In the genomic region with DNA sequence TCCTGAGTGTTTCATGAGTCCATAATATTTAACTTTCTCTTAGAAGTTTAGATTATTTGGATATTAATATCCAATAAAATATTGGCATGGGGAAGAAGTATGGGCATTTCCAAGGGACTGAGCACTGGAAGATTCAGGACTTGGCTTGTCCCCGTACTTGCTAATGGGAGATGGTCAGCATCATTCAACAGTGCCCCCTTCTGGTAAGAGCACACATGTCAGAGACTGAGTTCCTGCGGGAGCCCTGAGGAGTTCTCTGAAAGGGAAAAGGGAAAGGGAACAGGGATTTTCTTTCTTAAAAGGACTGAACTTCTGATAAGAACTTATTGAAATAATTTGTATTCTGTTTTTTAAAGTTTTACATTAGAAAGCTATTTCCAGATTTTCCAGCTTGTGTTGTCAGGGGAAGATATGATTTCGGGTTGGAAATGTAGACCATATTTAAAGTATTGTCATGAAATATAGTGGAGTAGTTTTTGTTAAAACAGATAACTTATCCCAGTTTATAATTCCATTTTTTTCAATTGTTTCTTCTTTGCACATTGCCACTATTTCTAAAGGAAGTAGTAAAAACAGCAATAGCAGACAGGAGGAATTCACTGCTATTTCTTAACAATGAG, we compare ENCODE assay signal across 8 cellular contexts. TPM values are rescaled to one million over a fixed set of nuclear protein-coding genes. Genes with fewer than 3 reads are reported as not detected.
DNase-seq lines count a peak whose midpoint lies in the region; ATAC-seq, FAIRE-seq and TF ChIP-seq lines count a peak whose summit lies in the region.

No MANE protein-coding gene starts in this region.

- no peak for ATAC-seq in HG03280 (IDR thresholded peaks at IDR 0.05; ENCODE audit: unreplicated experiment)

- H3K4me3 ChIP-seq in kidney (ENCODE audit: low read length in 2 of 2): no peak overlapping the region

- intact Hi-C loops in kidney (cut with DNase I): no loop called here

- no peaks in the 10 kb centered on the region for H3K4me1 ChIP-seq in kidney (ENCODE audit: control insufficient read depth in 1 of 2, insufficient read depth in 1 of 2, low read depth in 1 of 2, low read length in 2 of 2)

- no peak overlapping the region for H3K9ac ChIP-seq in kidney (ENCODE audit: low read length in 2 of 2)

- DNase-seq in stimulated activated CD4-positive, alpha-beta T cell treated with anti-CD3 and anti-CD28 coated beads, Interleukin-12 subunit alpha, Interleukin-12 subunit beta, amount 100 ng/mL, for 24 hours (ENCODE audit: low read depth in 2 of 2): peak; percentile 2 to 20
- no peak for DNase-seq in stimulated activated CD4-positive, alpha-beta T cell treated with anti-CD3 and anti-CD28 coated beads, Interleukin-4, amount 100 ng/mL, for 1 hour
- DNase-seq in NCI-H128 (lab: John Stamatoyannopoulos, UW; ENCODE audit: unreplicated experiment) (peak; percentile 63), SW480 (ENCODE audit: low spot score) (peak; percentile 88), caudate nucleus (lab: John Stamatoyannopoulos, UW) (peak in 34 of 61 donors; percentile 0 to 61 (median 8)), kidney (no peak)
- DNase-seq in stimulated activated CD4-positive, alpha-beta T cell treated with anti-CD3 and anti-CD28 coated beads, Interleukin-2, amount 100 ng/mL, for 48 hours: peak; percentile 32 to 44

- TF ChIP-seq CTCF in kidney (IDR thresholded peaks at IDR 0.05; ENCODE audit: borderline replicate concordance, extremely low read depth, insufficient read depth): peak; percentile 74

- peak; percentile 73 for FAIRE-seq in kidney (lab: Jason Lieb, UNC)

- H3K27ac ChIP-seq in caudate nucleus (ENCODE audit: low read depth, low read length): no peak overlapping the region
- no peak overlapping the region for H3K27ac ChIP-seq in kidney (ENCODE audit: low read depth in 2 of 2, low read length in 2 of 2)

- H3K36me3 ChIP-seq in kidney (ENCODE audit: control insufficient read depth in 1 of 2, insufficient read depth in 2 of 2, low read length in 2 of 2): no peaks in the 10 kb centered on the region

- H3K9me3 ChIP-seq in kidney (ENCODE audit: control insufficient read depth in 1 of 2, low read length in 2 of 2): no peaks in the 10 kb centered on the region

RNA-seq across cellular contexts. Expression of a gene that starts 59.8 kb away (rescaled TPM):
- not detected for total RNA-seq in kidney
- polyA plus RNA-seq in kidney (ENCODE audit: insufficient read depth, low read depth, low replicate concordance): not detected

Comparison
In these comparisons a context has a peak if more than half of its experiments do, and no peak if none do; other contexts are left out.
1. DNase-seq: peak in stimulated activated CD4-positive, alpha-beta T cell treated with anti-CD3 and anti-CD28 coated beads, Interleukin-12 subunit alpha, Interleukin-12 subunit beta, amount 100 ng/mL, for 24 hours (2 of 2), NCI-H128 (single experiment), SW480 (single experiment), caudate nucleus (34 of 61) and stimulated activated CD4-positive, alpha-beta T cell treated with anti-CD3 and anti-CD28 coated beads, Interleukin-2, amount 100 ng/mL, for 48 hours (2 of 2); none in stimulated activated CD4-positive, alpha-beta T cell treated with anti-CD3 and anti-CD28 coated beads, Interleukin-4, amount 100 ng/mL, for 1 hour (single experiment) and kidney (single experiment).